In the genomic region with DNA sequence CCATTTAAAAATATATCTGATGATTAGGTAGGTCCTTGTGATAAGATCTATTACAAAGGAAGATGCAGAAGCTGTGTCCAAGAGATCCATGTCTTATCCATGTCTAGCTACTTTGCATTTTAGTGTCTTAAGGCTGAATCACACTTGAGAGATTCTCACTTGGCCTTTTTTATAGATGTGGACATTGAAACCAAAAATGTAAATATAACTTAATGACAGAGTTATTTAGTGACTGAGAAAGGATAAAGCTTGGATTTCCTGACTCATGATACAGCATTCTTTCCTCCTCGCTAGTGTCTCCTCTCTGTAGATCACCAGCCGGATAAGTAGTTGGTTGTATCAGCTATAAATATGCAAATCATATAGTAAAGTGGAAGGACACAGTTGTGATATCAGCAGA, we compare ENCODE assay signal across 14 cellular contexts. TPM values are rescaled to one million over a fixed set of nuclear protein-coding genes. Genes with fewer than 3 reads are reported as not detected.
DNase-seq lines count a peak whose midpoint lies in the region; ATAC-seq and TF ChIP-seq lines count a peak whose summit lies in the region.
"Had no signal": no experiment of that assay in that cellular context is flagged by ENCODE, and none has a peak within 500 bp of the region (broad histone marks: within the 10 kb centered on the region; RNA-seq: fewer than 3 reads in every experiment).

No MANE protein-coding gene starts in this region.

- H3K27me3 ChIP-seq in GM23248 (replicated peaks; ENCODE audit: insufficient read depth) (no peaks in the 10 kb centered on the region), PC-3 (ENCODE audit: low read length) (no peaks in the 10 kb centered on the region), Caco-2 (replicated peaks; ENCODE audit: control insufficient read depth, insufficient read depth, low read length) (no peaks in the 10 kb centered on the region)
- H3K27me3 ChIP-seq: BE2C had no signal

- no peak overlapping the region for H2AFZ ChIP-seq in GM23248
- H2AFZ ChIP-seq in PC-3 (ENCODE audit: low read length) = no peak overlapping the region

- H3K9me3 Mint-ChIP-seq in stimulated activated effector memory CD8-positive, alpha-beta T cell treated with anti-CD3 and anti-CD28 coated beads, Interleukin-12 subunit alpha, Interleukin-12 subunit beta, amount 100 ng/mL, for 72 hours = no peaks in the 10 kb centered on the region
- no peaks in the 10 kb centered on the region for H3K9me3 Mint-ChIP-seq in Caco-2 (ENCODE audit: unreplicated experiment)

- H3K4me2 ChIP-seq in GM23248 (ENCODE audit: unreplicated experiment) (no peak overlapping the region), PC-3 (ENCODE audit: low read length) (no peak overlapping the region)
- H3K4me2 ChIP-seq: A549 had no signal

- no peaks in the 10 kb centered on the region for H3K9me3 ChIP-seq in GM23248 (ENCODE audit: low read depth)
- no peaks in the 10 kb centered on the region for H3K9me3 ChIP-seq in PC-3 (ENCODE audit: low read length)
- no peaks in the 10 kb centered on the region for H3K9me3 ChIP-seq in Caco-2
- H3K9me3 ChIP-seq: A549, BE2C, HAP-1 had no signal

- H3K27me3 Mint-ChIP-seq in Caco-2 (ENCODE audit: insufficient read depth, unreplicated experiment) = no peaks in the 10 kb centered on the region
- H3K27me3 Mint-ChIP-seq: CD4-positive, alpha-beta memory T cell had no signal

- ATAC-seq in PC-3 = peak; percentile 74
- ATAC-seq in stimulated activated effector memory CD8-positive, alpha-beta T cell treated with anti-CD3 and anti-CD28 coated beads, Interleukin-12 subunit alpha, Interleukin-12 subunit beta, amount 100 ng/mL, for 72 hours = no peak
- ATAC-seq in GM19452 (IDR thresholded peaks at IDR 0.05; ENCODE audit: unreplicated experiment) = no peak
- ATAC-seq: A549, HepG2 had no signal

- H3K4me3 ChIP-seq in GM23248 (no peak overlapping the region), PC-3 (ENCODE audit: low read length) (no peak overlapping the region), fibroblast of villous mesenchyme (ENCODE audit: low read depth, low read length) (no peak overlapping the region), Caco-2 (ENCODE audit: low read depth, low read length) (no peak overlapping the region)
- H3K4me3 ChIP-seq: A549, HAP-1 had no signal

- DNase-seq in GM23248 (peak; percentile 41), PC-3 (peak; percentile 39), fibroblast of villous mesenchyme (ENCODE audit: low read depth) (peak; percentile 57), foreskin melanocyte (no peak), Caco-2 (no peak)
- no peak for DNase-seq in stimulated activated effector memory CD8-positive, alpha-beta T cell treated with anti-CD3 and anti-CD28 coated beads, Interleukin-12 subunit alpha, Interleukin-12 subunit beta, amount 100 ng/mL, for 72 hours (ENCODE audit: low spot score in 2 of 2)
- DNase-seq: BE2C; CD4-positive, alpha-beta memory T cell; DMS53 had no signal

- H3K4me1 Mint-ChIP-seq in stimulated activated effector memory CD8-positive, alpha-beta T cell treated with anti-CD3 and anti-CD28 coated beads, Interleukin-12 subunit alpha, Interleukin-12 subunit beta, amount 100 ng/mL, for 72 hours = no peaks in the 10 kb centered on the region
- no peaks in the 10 kb centered on the region for H3K4me1 Mint-ChIP-seq in Caco-2 (ENCODE audit: low read depth, unreplicated experiment)
- H3K4me1 Mint-ChIP-seq: CD4-positive, alpha-beta memory T cell had no signal

- CTCF ChIA-PET in PC-3 (lab: Charles Lee) (interaction anchor here (0.7 kb wide), 1 partner anchor 17 kb away, joined by 3 read pairs; no protein-coding TSS in a partner anchor), Caco-2 (lab: Charles Lee) (no interaction called here)

- H3K4me1 ChIP-seq in GM23248 (ENCODE audit: insufficient read depth) = peaks cover 7% of the 10 kb centered on the region
- H3K4me1 ChIP-seq in PC-3 (ENCODE audit: insufficient read depth, low read length) = no peaks in the 10 kb centered on the region
- H3K4me1 ChIP-seq in Caco-2 = no peaks in the 10 kb centered on the region
- H3K4me1 ChIP-seq: A549, BE2C, HAP-1 had no signal

- H4K20me1 ChIP-seq in GM23248 (ENCODE audit: insufficient read depth) (no peaks in the 10 kb centered on the region), PC-3 (ENCODE audit: low read length) (no peaks in the 10 kb centered on the region)

- H3K36me3 Mint-ChIP-seq in stimulated activated effector memory CD8-positive, alpha-beta T cell treated with anti-CD3 and anti-CD28 coated beads, Interleukin-12 subunit alpha, Interleukin-12 subunit beta, amount 100 ng/mL, for 72 hours = no peaks in the 10 kb centered on the region
- H3K36me3 Mint-ChIP-seq in Caco-2 (ENCODE audit: insufficient read depth, unreplicated experiment) = no peaks in the 10 kb centered on the region
- H3K36me3 Mint-ChIP-seq: CD4-positive, alpha-beta memory T cell had no signal

- intact Hi-C loops in PC-3 (cut with micrococcal nuclease) = no loop called here
- intact Hi-C loops in Caco-2 (cut with micrococcal nuclease; ENCODE audit: unreplicated experiment) = no loop called here

- 56 to 59% methylated on average over 2 of the region's 2 CpGs for WGBS in GM23248 (ENCODE audit: low coverage in 1 of 2, low lambda C conversion rate in 2 of 2, missing lambda C conversion rate in 2 of 2), 2 experiments

- in situ Hi-C loops in GM23248 (cut with MboI) = no loop called here

- no TSS peak for BruUV-seq in PC-3 (replicated peaks; lab: Mats Ljungman, UMichigan)
- BruUV-seq in Caco-2 (replicated peaks; lab: Mats Ljungman, UMichigan) = no TSS peak

- POLR2A ChIA-PET in PC-3 (lab: Charles Lee; ENCODE audit: unreplicated experiment) (no interaction called here), Caco-2 (lab: Charles Lee) (no interaction called here)

- H3K9ac ChIP-seq in GM23248 = no peak overlapping the region
- no peak overlapping the region for H3K9ac ChIP-seq in PC-3 (ENCODE audit: low read length)

- TF ChIP-seq CTCF in PC-3 (conservative IDR thresholded peaks at IDR 0.05; ENCODE audit: low read depth, low read length) (no peak), fibroblast of villous mesenchyme (IDR thresholded peaks at IDR 0.05; ENCODE audit: insufficient read depth, low read depth, low read length) (no peak), Caco-2 (IDR thresholded peaks at IDR 0.05; ENCODE audit: insufficient read depth in 1 of 2, low read depth in 1 of 2, low read length in 1 of 2, severe bottlenecking in 1 of 2, unreplicated experiment in 1 of 2) (no peak)

- H3K9me2 ChIP-seq in GM23248 (ENCODE audit: insufficient read depth) = no peaks in the 10 kb centered on the region
- H3K9me2 ChIP-seq in PC-3 (replicated peaks; ENCODE audit: low read length) = no peaks in the 10 kb centered on the region

- H3F3A ChIP-seq in GM23248 (ENCODE audit: insufficient read depth) (peaks cover 29% of the 10 kb centered on the region), PC-3 (ENCODE audit: low read length, unreplicated experiment) (no peaks in the 10 kb centered on the region)

- H3K79me2 ChIP-seq in GM23248 (ENCODE audit: insufficient read depth) = no peaks in the 10 kb centered on the region
- H3K79me2 ChIP-seq in PC-3 (ENCODE audit: low read length) = no peaks in the 10 kb centered on the region

- H3K27ac ChIP-seq in GM23248 (no peak overlapping the region), PC-3 (ENCODE audit: low read length) (no peak overlapping the region)
- H3K27ac ChIP-seq: A549, C4-2B had no signal

- H3K27ac Mint-ChIP-seq in stimulated activated effector memory CD8-positive, alpha-beta T cell treated with anti-CD3 and anti-CD28 coated beads, Interleukin-12 subunit alpha, Interleukin-12 subunit beta, amount 100 ng/mL, for 72 hours = no peak overlapping the region
- H3K27ac Mint-ChIP-seq in Caco-2 (ENCODE audit: unreplicated experiment) = no peak overlapping the region
- H3K27ac Mint-ChIP-seq: CD4-positive, alpha-beta memory T cell had no signal

- no peaks in the 10 kb centered on the region for H3K36me3 ChIP-seq in GM23248 (ENCODE audit: low read depth)
- no peaks in the 10 kb centered on the region for H3K36me3 ChIP-seq in PC-3 (ENCODE audit: low read depth, low read length)
- H3K36me3 ChIP-seq in Caco-2 (ENCODE audit: control insufficient read depth, insufficient read depth, low read length) = no peaks in the 10 kb centered on the region
- H3K36me3 ChIP-seq: BE2C, HAP-1 had no signal

- H3K4me3 Mint-ChIP-seq in stimulated activated effector memory CD8-positive, alpha-beta T cell treated with anti-CD3 and anti-CD28 coated beads, Interleukin-12 subunit alpha, Interleukin-12 subunit beta, amount 100 ng/mL, for 72 hours = no peak overlapping the region
- no peak overlapping the region for H3K4me3 Mint-ChIP-seq in Caco-2 (ENCODE audit: unreplicated experiment)
- H3K4me3 Mint-ChIP-seq: CD4-positive, alpha-beta memory T cell had no signal

RNA-seq across cellular contexts. Expression of a gene that starts 23.3 kb away (rescaled TPM):
- total RNA-seq in GM23248 (2014; rRNA removed; shearing (Covaris generic)) = 5.2 and 5.5 TPM in 2 replicates
- polyA plus RNA-seq in GM23248 (2016; fragmentation: Nextera tagmentation; extraction: Ambion mirVana) = 7.9 and 8.8 TPM in 2 replicates
- total RNA-seq in PC-3 (2014; rRNA removed) = 55.3 and 70.1 TPM in 2 replicates
- total RNA-seq in fibroblast of villous mesenchyme = 65.2 and 84.7 TPM in 2 replicates
- total RNA-seq in Caco-2 (2022) = 0.52 and 0.72 TPM in 2 replicates
- total RNA-seq: HepG2 had no signal
- polyA plus RNA-seq: CD4-positive, alpha-beta memory T cell; HepG2 had no signal

Comparison
In these comparisons a context has a peak if more than half of its experiments do, and no peak if none do; other contexts are left out.
1. DNase-seq: peak in GM23248 (single experiment), PC-3 (single experiment) and fibroblast of villous mesenchyme (single experiment); none in stimulated activated effector memory CD8-positive, alpha-beta T cell treated with anti-CD3 and anti-CD28 coated beads, Interleukin-12 subunit alpha, Interleukin-12 subunit beta, amount 100 ng/mL, for 72 hours (0 of 2), foreskin melanocyte (single experiment) and Caco-2 (0 of 2).